Comparison of ENCODE assay signal across 17 cellular contexts in genomic region chr1:230746617-230747016, GRCh38. TPM values are rescaled to one million over a fixed set of nuclear protein-coding genes. Genes with fewer than 3 reads are reported as not detected.
DNase-seq lines count a peak whose midpoint lies in the region; ATAC-seq, FAIRE-seq and TF ChIP-seq lines count a peak whose summit lies in the region.
"Had no signal": no experiment of that assay in that cellular context is flagged by ENCODE, and none has a peak within 500 bp of the region (broad histone marks: within the 10 kb centered on the region; RNA-seq: fewer than 3 reads in every experiment).

No MANE protein-coding gene starts in this region.

- ATAC-seq in HG03108 (IDR thresholded peaks at IDR 0.05; ENCODE audit: unreplicated experiment), result no peak
- ATAC-seq: CD8-positive, alpha-beta T cell had no signal

- H3K18ac ChIP-seq in H1 (ENCODE audit: extremely low read depth, low read length) (no peak overlapping the region; the same call in 1 of the 2 replicates), neuronal stem cell (ENCODE audit: low read length) (no peak overlapping the region)

- TF ChIP-seq CTCF in H1 (IDR thresholded peaks at IDR 0.05; ENCODE audit: control extremely low read depth in 1 of 3, insufficient read depth in 1 of 3, low read depth in 1 of 3, low read length in 3 of 3) (no peak), GM10248 (IDR thresholded peaks at IDR 0.05; ENCODE audit: control extremely low read depth, extremely low read depth, low read depth, missing control alignments) (no peak)

- H4K8ac ChIP-seq in H1 (ENCODE audit: extremely low read depth, insufficient read depth, low read length) (no peak overlapping the region), neuronal stem cell (ENCODE audit: low read depth, low read length) (no peak overlapping the region)

- H3K14ac ChIP-seq in H1 (ENCODE audit: insufficient read length), result no peak overlapping the region
- H3K14ac ChIP-seq in neuronal stem cell (ENCODE audit: low read length), result no peak overlapping the region

- H2AFZ ChIP-seq in H1 (ENCODE audit: low read length) (no peak overlapping the region), neuronal stem cell (ENCODE audit: low read length) (peak overlapping the region; percentile 79)

- H3K9ac ChIP-seq in H1 (replicated peaks in 1 of 4; ENCODE audit: extremely low read depth in 1 of 4, low read depth in 3 of 4, low read length in 3 of 4) (no peak overlapping the region), neuronal stem cell (ENCODE audit: low read depth, low read length, poor library complexity) (no peak overlapping the region)
- H3K9ac ChIP-seq: BLaER1 had no signal

- no peaks in the 10 kb centered on the region for H3K79me1 ChIP-seq in H1 (ENCODE audit: low read depth, low read length)
- no peaks in the 10 kb centered on the region for H3K79me1 ChIP-seq in neuronal stem cell (ENCODE audit: low read depth, low read length)

- peak; percentile 16 for DNase-seq in HT-29 (ENCODE audit: low spot score)
- peak; percentile 59 for DNase-seq in SHP77 treated with DMSO at 0.1 percent for 48 hours (lab: John Stamatoyannopoulos, UW)
- no peak for DNase-seq in H1 (ENCODE audit: low read depth in 1 of 2, low spot score in 2 of 2)
- no peak for DNase-seq in neuronal stem cell (ENCODE audit: low spot score)
- no peak for DNase-seq in retina
- DNase-seq in UCSD-AML1 (lab: John Stamatoyannopoulos, UW; ENCODE audit: unreplicated experiment), result no peak
- DNase-seq in GM10248 (ENCODE audit: extremely low spot score), result no peak
- DNase-seq: CD8-positive, alpha-beta T cell; DMS79 treated with DMSO at 0.1 percent for 48 hours; H9; NCI-H1105; NCI-H226; NCI-H524 had no signal

- CTCF ChIA-PET in H1 (lab: Charles Lee; ENCODE audit: partially characterized antibody) (interaction anchor here (0.5 to 2.0 kb wide), 3 partner anchors 13 to 481 kb away, joined by 3 to 7 read pairs (median 3); no protein-coding TSS in a partner anchor), GM10248 (lab: Yijun Ruan, JAX) (no interaction called here)

- no peak for FAIRE-seq in H1 (lab: Jason Lieb, UNC)

- no peak overlapping the region for H4K5ac ChIP-seq in H1 (ENCODE audit: insufficient read length, low read depth, low read length)

- H2BK12ac ChIP-seq in H1 (ENCODE audit: low read depth, low read length) (no peak overlapping the region), neuronal stem cell (ENCODE audit: low read length) (no peak overlapping the region)

- H2BK5ac ChIP-seq in H1 (ENCODE audit: low read depth, low read length) (peak overlapping the region; percentile 66; the same call in 1 of the 2 replicates), neuronal stem cell (ENCODE audit: low read length) (no peak overlapping the region)

- no peaks in the 10 kb centered on the region for H3K36me3 ChIP-seq in H1 (ENCODE audit: control insufficient read depth in 2 of 4, insufficient read depth in 4 of 4, low read length in 3 of 4)
- H3K36me3 ChIP-seq in neuronal stem cell (replicated peaks in 1 of 2; ENCODE audit: control insufficient read depth in 2 of 2, insufficient read depth in 2 of 2, low read length in 2 of 2), result no peaks in the 10 kb centered on the region
- H3K36me3 ChIP-seq: BLaER1 had no signal

- no peak overlapping the region for H3K56ac ChIP-seq in H1 (replicated peaks; ENCODE audit: insufficient read length, low read depth, low read length)

- H3K23ac ChIP-seq in H1 (ENCODE audit: insufficient read length), result no peak overlapping the region
- H3K23ac ChIP-seq in neuronal stem cell (ENCODE audit: low read depth, low read length, poor library complexity), result no peak overlapping the region

- H2BK15ac ChIP-seq in H1 (ENCODE audit: low read length), result no peak overlapping the region
- no peak overlapping the region for H2BK15ac ChIP-seq in neuronal stem cell (ENCODE audit: low read length)

- H3K9me3 ChIP-seq in H1 (ENCODE audit: insufficient read depth in 2 of 2, low read depth in 1 of 2, low read length in 1 of 2), result no peaks in the 10 kb centered on the region
- H3K9me3 ChIP-seq in neuronal stem cell (replicated peaks in 1 of 2; ENCODE audit: control insufficient read depth in 2 of 2, insufficient read depth in 1 of 2, low read depth in 1 of 2, low read length in 2 of 2), result no peaks in the 10 kb centered on the region
- H3K9me3 ChIP-seq: BLaER1 had no signal

- no peaks in the 10 kb centered on the region; a peak in 1 of 7 replicates for H3K27me3 ChIP-seq in H1 (replicated peaks in 1 of 4; ENCODE audit: control insufficient read depth in 3 of 4, extremely low read depth in 1 of 4, insufficient read depth in 3 of 4, low read length in 3 of 4)
- peaks cover 0 to under 1% (median 0%) of the 10 kb centered on the region in 3 experiments for H3K27me3 ChIP-seq in neuronal stem cell (ENCODE audit: control insufficient read depth in 3 of 3, insufficient read depth in 3 of 3, low read depth in 1 of 3, low read length in 3 of 3)
- H3K27me3 ChIP-seq: BLaER1 had no signal

- peaks cover 0 to 20% (median 11%) of the 10 kb centered on the region in 4 experiments; a peak in 6 of 7 replicates for H3K4me1 ChIP-seq in H1 (replicated peaks in 1 of 4; ENCODE audit: control insufficient read depth in 3 of 4, insufficient read depth in 4 of 4, low read length in 3 of 4)
- peaks cover 5 to 22% of the 10 kb centered on the region in 2 donors for H3K4me1 ChIP-seq in neuronal stem cell (ENCODE audit: control insufficient read depth in 2 of 2, insufficient read depth in 1 of 2, low read depth in 1 of 2, low read length in 2 of 2)

- no peak for TF ChIP-seq EP300 in H1 (IDR thresholded peaks at IDR 0.05; ENCODE audit: borderline replicate concordance in 1 of 2, low read depth in 2 of 2, low read length in 2 of 2)

- no peaks in the 10 kb centered on the region for H4K20me1 ChIP-seq in H1 (replicated peaks in 1 of 2; ENCODE audit: control insufficient read depth in 1 of 2, insufficient read depth in 2 of 2, low read length in 2 of 2)
- H4K20me1 ChIP-seq: BLaER1 had no signal

- no peak for TF ChIP-seq POLR2A in H1 (IDR thresholded peaks at IDR 0.05; ENCODE audit: control extremely low read depth in 1 of 2, low read depth in 2 of 2, low read length in 2 of 2)

- WGBS in H1 (ENCODE audit: extremely low coverage in 1 of 2, insufficient coverage in 1 of 2, insufficient read length in 1 of 2, insufficient replicate concordance in 2 of 2, low coverage in 1 of 2, low lambda C conversion rate in 2 of 2, missing lambda C conversion rate in 1 of 2), 2 experiments, result 87% methylated on average over 4 of the region's 4 CpGs; no CpG with 5 or more reads in 1 of the 2 experiments
- WGBS in neuronal stem cell (ENCODE audit: extremely low coverage in 2 of 2, insufficient read length in 2 of 2, insufficient replicate concordance in 1 of 2), 2 donors, result no CpG with 5 or more reads among the region's 4 CpGs

- H3K27ac ChIP-seq in H1 (ENCODE audit: low read depth, low read length), result no peak overlapping the region
- no peak overlapping the region for H3K27ac ChIP-seq in neuronal stem cell (replicated peaks; ENCODE audit: low read length)
- H3K27ac ChIP-seq: BLaER1 had no signal

- H3K4me2 ChIP-seq in H1 (ENCODE audit: insufficient read depth in 1 of 2, low read depth in 2 of 2, low read length in 2 of 2) (no peak overlapping the region), neuronal stem cell (ENCODE audit: insufficient read depth, low read length, poor library complexity, severe bottlenecking) (no peak overlapping the region)
- H3K4me2 ChIP-seq: BLaER1 had no signal

- H4K91ac ChIP-seq in H1 (replicated peaks; ENCODE audit: insufficient read length, low read length), result no peak overlapping the region
- no peak overlapping the region for H4K91ac ChIP-seq in neuronal stem cell (ENCODE audit: low read depth, low read length, poor library complexity)

- no peak overlapping the region for H2AK5ac ChIP-seq in H1 (ENCODE audit: low read depth, low read length)
- H2AK5ac ChIP-seq in neuronal stem cell (ENCODE audit: low read depth, low read length), result no peak overlapping the region

- H3K23me2 ChIP-seq in H1 (ENCODE audit: low read depth, low read length), result no peaks in the 10 kb centered on the region

- H3K4me3 ChIP-seq in H1 (ENCODE audit: extremely low read depth in 1 of 4, insufficient read depth in 2 of 4, low read depth in 3 of 4, low read length in 4 of 4) (no peak overlapping the region), neuronal stem cell (ENCODE audit: low read length in 2 of 2) (no peak overlapping the region)
- H3K4me3 ChIP-seq: BLaER1 had no signal

- POLR2A ChIA-PET in H1 (lab: Charles Lee; ENCODE audit: partially characterized antibody), result no interaction called here
- POLR2A ChIA-PET in GM10248 (lab: Yijun Ruan, JAX), result no interaction called here

- no peak overlapping the region for H2BK120ac ChIP-seq in H1 (replicated peaks; ENCODE audit: low read depth, low read length)
- no peak overlapping the region for H2BK120ac ChIP-seq in neuronal stem cell (ENCODE audit: low read depth, low read length)

- H3K79me2 ChIP-seq in H1 (ENCODE audit: control insufficient read depth in 1 of 2, insufficient read depth in 2 of 2, low read length in 2 of 2), result no peaks in the 10 kb centered on the region

- H3K4ac ChIP-seq in H1 (replicated peaks; ENCODE audit: insufficient read length, low read depth, low read length) (no peak overlapping the region), neuronal stem cell (ENCODE audit: low read length) (no peak overlapping the region)

- TF ChIP-seq RAD21 in H1 (IDR thresholded peaks at IDR 0.05 in 1 of 2, conservative IDR thresholded peaks at IDR 0.05 in 1 of 2; ENCODE audit: low read depth in 2 of 2, low read length in 2 of 2), result no peak

- H2BK20ac ChIP-seq in H1 (ENCODE audit: low read length), result no peak overlapping the region

RNA-seq across cellular contexts. Expression of gene CAPN9, which starts 0.6 kb away (rescaled TPM):
- 1.2 and 1.8 TPM in 2 replicates for total RNA-seq in HT-29 (2014; rRNA removed; shearing (Covaris generic))
- 0.22 and 0.44 TPM in 2 replicates for total RNA-seq in H1 (2021; fragmentation: NEBNext Ultra II Directional; extraction: Animal tissue kit (Norgen Biotek cat#: 25700))
- 0.46 and 0.76 TPM in 2 replicates for polyA plus RNA-seq in H1 (2011; rRNA removed)
- polyA plus RNA-seq in H1 (2011; cell fraction: cytosol; rRNA removed), result 0.57 TPM
- 1.3 TPM for polyA plus RNA-seq in H1 (2011; cell fraction: nucleus; rRNA removed)
- 0.31 to 0.70 TPM (median 0.55 TPM) in 3 of 4 replicates, not detected in the other for polyA plus RNA-seq in H1 (2012, experiment 1 of 2)
- 0.35 TPM for polyA plus RNA-seq in H1 (2012, experiment 2 of 2)
- 0.24 TPM for polyA plus RNA-seq in H1 (2013, experiment 1 of 2)
- 0.24 TPM for polyA plus RNA-seq in H1 (2013, experiment 2 of 2)
- polyA minus RNA-seq in H1 (2011; rRNA and poly(A)+ RNA removed), result 0.17 and 1.4 TPM in 2 replicates
- polyA minus RNA-seq in H1 (2011; cell fraction: cytosol; rRNA and poly(A)+ RNA removed), result not detected
- polyA minus RNA-seq in H1 (2011; cell fraction: nucleus; rRNA and poly(A)+ RNA removed), result 1.2 TPM
- polyA plus RNA-seq in neuronal stem cell (2013, experiment 1 of 2), result 0.15 TPM
- 0.26 TPM for polyA plus RNA-seq in neuronal stem cell (2013, experiment 2 of 2)
- total RNA-seq: A673; CD8-positive, alpha-beta T cell; SK-MEL-5 had no signal

RNA-seq across cellular contexts. Expression of gene AGT, which starts 32.7 kb away (rescaled TPM):
- total RNA-seq in HT-29 (2014; rRNA removed; shearing (Covaris generic)), result 0.76 and 1.5 TPM in 2 replicates
- not detected in 2 replicates for total RNA-seq in H1 (2021; fragmentation: NEBNext Ultra II Directional; extraction: Animal tissue kit (Norgen Biotek cat#: 25700))
- polyA plus RNA-seq in H1 (2011; rRNA removed), result 0.20 and 0.27 TPM in 2 replicates
- 0.31 TPM for polyA plus RNA-seq in H1 (2011; cell fraction: cytosol; rRNA removed)
- 0.13 TPM for polyA plus RNA-seq in H1 (2011; cell fraction: nucleus; rRNA removed)
- not detected in 4 replicates for polyA plus RNA-seq in H1 (2012, experiment 1 of 2)
- polyA plus RNA-seq in H1 (2012, experiment 2 of 2), result not detected
- polyA plus RNA-seq in H1 (2013, experiment 1 of 2), result 0.08 TPM
- 0.11 TPM for polyA plus RNA-seq in H1 (2013, experiment 2 of 2)
- polyA minus RNA-seq in H1 (2011; rRNA and poly(A)+ RNA removed), result 0.12 TPM in 1 of 2 replicates, not detected in the other
- not detected for polyA minus RNA-seq in H1 (2011; cell fraction: cytosol; rRNA and poly(A)+ RNA removed)
- not detected for polyA minus RNA-seq in H1 (2011; cell fraction: nucleus; rRNA and poly(A)+ RNA removed)
- 0.20 TPM for polyA plus RNA-seq in neuronal stem cell (2013, experiment 1 of 2)
- 0.22 TPM for polyA plus RNA-seq in neuronal stem cell (2013, experiment 2 of 2)
- total RNA-seq: A673; CD8-positive, alpha-beta T cell; H9; SK-MEL-5 had no signal

Comparison
In these comparisons a context has a peak if more than half of its experiments do, and no peak if none do; other contexts are left out.
1. DNase-seq: peak in HT-29 (single experiment) and SHP77 treated with DMSO at 0.1 percent for 48 hours (single experiment); none in H1 (0 of 2), neuronal stem cell (single experiment), retina (single experiment), UCSD-AML1 (single experiment) and GM10248 (single experiment).